Comparison of ENCODE assay signal across 8 cellular contexts in genomic region chr10:100148353-100149211, GRCh38. TPM values are rescaled to one million over a fixed set of nuclear protein-coding genes. Genes with fewer than 3 reads are reported as not detected.
DNase-seq lines count a peak whose midpoint lies in the region; ATAC-seq and TF ChIP-seq lines count a peak whose summit lies in the region.

No MANE protein-coding gene starts in this region.

- H3K79me2 ChIP-seq in hepatocyte = no peaks in the 10 kb centered on the region
- no peaks in the 10 kb centered on the region for H3K79me2 ChIP-seq in neural progenitor cell (ENCODE audit: low read depth)

- H4K20me1 ChIP-seq in hepatocyte (ENCODE audit: insufficient read depth, poor library complexity, severe bottlenecking) (no peaks in the 10 kb centered on the region), neural progenitor cell (ENCODE audit: low read depth) (peaks cover 5% of the 10 kb centered on the region)

- H3F3A ChIP-seq in neural progenitor cell (ENCODE audit: low read depth) = peaks cover 4% of the 10 kb centered on the region

- H3K4me3 ChIP-seq in RWPE2 (ENCODE audit: severe bottlenecking) (no peak overlapping the region), hepatocyte (no peak overlapping the region), neural progenitor cell (no peak overlapping the region), lower lobe of right lung (no peak overlapping the region)

- peak overlapping the region; percentile 55 for H3K27ac ChIP-seq in RWPE2 (ENCODE audit: poor library complexity, severe bottlenecking)
- no peak overlapping the region for H3K27ac ChIP-seq in hepatocyte
- H3K27ac ChIP-seq in neural progenitor cell = no peak overlapping the region
- H3K27ac ChIP-seq in lower lobe of right lung = no peak overlapping the region

- H3K9me3 ChIP-seq in RWPE2 (ENCODE audit: severe bottlenecking) = no peaks in the 10 kb centered on the region
- no peaks in the 10 kb centered on the region for H3K9me3 ChIP-seq in hepatocyte (ENCODE audit: low read depth)
- no peaks in the 10 kb centered on the region for H3K9me3 ChIP-seq in neural progenitor cell (ENCODE audit: low read depth)
- no peaks in the 10 kb centered on the region for H3K9me3 ChIP-seq in lower lobe of right lung

- DNase-seq in RWPE2 (ENCODE audit: low spot score) = no peak
- peak; percentile 24 for DNase-seq in hepatocyte (ENCODE audit: low spot score)
- DNase-seq in neural progenitor cell (ENCODE audit: low spot score) = no peak
- no peak for DNase-seq in NCI-H1930 (lab: John Stamatoyannopoulos, UW)
- no peak for DNase-seq in lower lobe of right lung

- H3K4me2 ChIP-seq in hepatocyte (no peak overlapping the region), neural progenitor cell (no peak overlapping the region)

- H3K27me3 Mint-ChIP-seq in neural progenitor cell (ENCODE audit: insufficient read depth, low read depth) = peaks cover 6% of the 10 kb centered on the region

- H3K27me3 ChIP-seq in RWPE2 (ENCODE audit: insufficient read depth, poor library complexity, severe bottlenecking) (no peaks in the 10 kb centered on the region), hepatocyte (no peaks in the 10 kb centered on the region), neural progenitor cell (no peaks in the 10 kb centered on the region), lower lobe of right lung (ENCODE audit: low read depth) (no peaks in the 10 kb centered on the region)

- peaks cover 5% of the 10 kb centered on the region for H3K4me1 Mint-ChIP-seq in neural progenitor cell

- H3K36me3 Mint-ChIP-seq in neural progenitor cell = peaks cover 4% of the 10 kb centered on the region

- H3K4me3 Mint-ChIP-seq in neural progenitor cell = no peak overlapping the region

- H3K4me1 ChIP-seq in RWPE2 (ENCODE audit: insufficient read depth, poor library complexity, severe bottlenecking) = peaks cover 17% of the 10 kb centered on the region
- no peaks in the 10 kb centered on the region for H3K4me1 ChIP-seq in hepatocyte (ENCODE audit: insufficient read depth)
- H3K4me1 ChIP-seq in neural progenitor cell = no peaks in the 10 kb centered on the region
- no peaks in the 10 kb centered on the region for H3K4me1 ChIP-seq in lower lobe of right lung

- H3K9me2 ChIP-seq in hepatocyte (replicated peaks; ENCODE audit: insufficient read depth) = no peaks in the 10 kb centered on the region

- no peak for TF ChIP-seq CTCF in RWPE2 (IDR thresholded peaks at IDR 0.05; ENCODE audit: poor library complexity, severe bottlenecking)
- no peak for TF ChIP-seq CTCF in hepatocyte (IDR thresholded peaks at IDR 0.05; ENCODE audit: poor library complexity)
- no peak for TF ChIP-seq CTCF in neural progenitor cell (IDR thresholded peaks at IDR 0.05)
- TF ChIP-seq CTCF in lower lobe of right lung (IDR thresholded peaks at IDR 0.05) = no peak

- intact Hi-C loops in lower lobe of right lung (cut with DNase I) = no loop called here

- no peak overlapping the region for H3K27ac Mint-ChIP-seq in neural progenitor cell

- ATAC-seq in GM18499 (IDR thresholded peaks at IDR 0.05; ENCODE audit: insufficient read depth, unreplicated experiment) = peak; percentile 64
- peak; percentile 71 for ATAC-seq in HG02678 (IDR thresholded peaks at IDR 0.05; ENCODE audit: unreplicated experiment)
- peak; percentile 94 for ATAC-seq in RWPE2 (ENCODE audit: low read depth)
- no peak for ATAC-seq in GM19324 (IDR thresholded peaks at IDR 0.05; ENCODE audit: low FRiP score, unreplicated experiment)
- ATAC-seq in lower lobe of right lung = no peak

- H3K9ac ChIP-seq in neural progenitor cell = no peak overlapping the region

- H2AFZ ChIP-seq in hepatocyte (no peak overlapping the region), neural progenitor cell (replicated peaks) (no peak overlapping the region)

- 85% methylated on average over 8 of the region's 8 CpGs for WGBS in hepatocyte (ENCODE audit: low lambda C conversion rate, missing lambda C conversion rate)

- no peaks in the 10 kb centered on the region for H3K9me3 Mint-ChIP-seq in neural progenitor cell

- H3K36me3 ChIP-seq in RWPE2 (ENCODE audit: low read depth) (peaks cover 32% of the 10 kb centered on the region), hepatocyte (replicated peaks; ENCODE audit: insufficient read depth, low read depth) (no peaks in the 10 kb centered on the region), neural progenitor cell (no peaks in the 10 kb centered on the region), lower lobe of right lung (peaks cover 42% of the 10 kb centered on the region)

RNA-seq across cellular contexts. Expression of gene ERLIN1, which starts 37.2 kb away (rescaled TPM):
- 33.2 and 35.7 TPM in 2 replicates for total RNA-seq in hepatocyte
- 21.5 and 26.3 TPM in 2 replicates for polyA plus RNA-seq in hepatocyte
- 31.2 and 35.7 TPM in 2 replicates for total RNA-seq in neural progenitor cell (ENCODE audit: low replicate concordance)
- total RNA-seq in lower lobe of right lung = 31.9 TPM

Comparison
In these comparisons a context has a peak if more than half of its experiments do, and no peak if none do; other contexts are left out.
1. ATAC-seq: peak in GM18499 (single experiment), HG02678 (single experiment) and RWPE2 (single experiment); none in GM19324 (single experiment) and lower lobe of right lung (0 of 2).